In genomic region chr12:55926738-55927587, GRCh38 we compare ENCODE assay signal across 8 cellular contexts. TPM values are rescaled to one million over a fixed set of nuclear protein-coding genes. Genes with fewer than 3 reads are reported as not detected.
A peak's percentile ranks its signal among the peaks of the same experiment; 100 is the strongest.
DNase-seq lines count a peak whose midpoint lies in the region; ATAC-seq and TF ChIP-seq lines count a peak whose summit lies in the region.

No MANE protein-coding gene starts in this region.

- CTCF ChIA-PET in naive thymus-derived CD4-positive, alpha-beta T cell (lab: Charles Lee) = interaction anchor here (0.7 to 5.5 kb wide), 12 partner anchors 9 to 189 kb away, joined by 3 to 51 read pairs (median 5); partner anchors contain the start of genes DNAJC14, ORMDL2 and SARNP

- H3K79me2 ChIP-seq in Karpas-422 (ENCODE audit: low read length) = peaks cover 53% of the 10 kb centered on the region

- H3K27ac ChIP-seq in Karpas-422 (ENCODE audit: low read length) (peak overlapping the region; percentile 96), Peyer's patch (peak overlapping the region; percentile 95 to 98 (median 96))
- H3K27ac ChIP-seq in naive thymus-derived CD4-positive, alpha-beta T cell (ENCODE audit: low read depth, low read length) = peak overlapping the region; percentile 90

- H3K27me3 ChIP-seq in Karpas-422 (ENCODE audit: low read length) (no peaks in the 10 kb centered on the region), Peyer's patch (no peaks in the 10 kb centered on the region)
- H3K27me3 ChIP-seq in naive thymus-derived CD4-positive, alpha-beta T cell (ENCODE audit: control insufficient read depth in 2 of 2, insufficient read depth in 2 of 2, low read length in 2 of 2) = no peaks in the 10 kb centered on the region

- H3K27ac Mint-ChIP-seq in naive thymus-derived CD4-positive, alpha-beta T cell = peak overlapping the region; percentile 96 to 100 (median 97)
- peak overlapping the region; percentile 95 for H3K27ac Mint-ChIP-seq in stimulated activated memory B cell treated with anti-CD40 and anti-IgM and Interleukin-4, amounts not matched to agents 10 μg/mL and 1 μg/mL and 100 μg/mL, for 72 hours

- POLR2A ChIA-PET in naive thymus-derived CD4-positive, alpha-beta T cell (lab: Charles Lee) = interaction anchor here (0.6 to 22.1 kb wide), 23 partner anchors 11 to 1602 kb away, joined by 3 to 728 read pairs (median 5); partner anchors contain the start of genes BLOC1S1, CD63, COPZ1 and DNAJC14

- H3K36me3 ChIP-seq in Karpas-422 (ENCODE audit: insufficient read depth, low read length) = peaks cover 17% of the 10 kb centered on the region; the same call in 1 of the 2 replicates
- peaks cover 0 to 14% (median 0%) of the 10 kb centered on the region in 3 donors for H3K36me3 ChIP-seq in Peyer's patch
- peaks cover 0 to 22% (median 0%) of the 10 kb centered on the region in 3 experiments for H3K36me3 ChIP-seq in naive thymus-derived CD4-positive, alpha-beta T cell (ENCODE audit: control insufficient read depth in 2 of 3, insufficient read depth in 3 of 3, low read length in 3 of 3)

- peak overlapping the region; percentile 87 for H3K9ac ChIP-seq in Karpas-422 (ENCODE audit: low read length)

- H2AFZ ChIP-seq in Karpas-422 (ENCODE audit: low read length) = no peak overlapping the region

- H3K4me1 Mint-ChIP-seq in naive thymus-derived CD4-positive, alpha-beta T cell = peaks cover 33 to 61% (median 50%) of the 10 kb centered on the region in 7 donors
- H3K4me1 Mint-ChIP-seq in stimulated activated memory B cell treated with anti-CD40 and anti-IgM and Interleukin-4, amounts not matched to agents 10 μg/mL and 1 μg/mL and 100 μg/mL, for 72 hours = peaks cover 59% of the 10 kb centered on the region

- H3K4me1 ChIP-seq in Karpas-422 (ENCODE audit: low read length) = peaks cover 48% of the 10 kb centered on the region
- H3K4me1 ChIP-seq in Peyer's patch = peaks cover 0 to 38% (median 4%) of the 10 kb centered on the region in 4 donors
- peaks cover 25 to 28% of the 10 kb centered on the region in 2 donors for H3K4me1 ChIP-seq in naive thymus-derived CD4-positive, alpha-beta T cell (ENCODE audit: control insufficient read depth in 2 of 2, insufficient read depth in 2 of 2, low read length in 2 of 2)

- peak; percentile 41 for ATAC-seq in GM21737 (IDR thresholded peaks at IDR 0.05; ENCODE audit: unreplicated experiment)
- peak; percentile 65 for ATAC-seq in naive thymus-derived CD4-positive, alpha-beta T cell
- ATAC-seq in stimulated activated memory B cell treated with anti-CD40 and anti-IgM and Interleukin-4, amounts not matched to agents 10 μg/mL and 1 μg/mL and 100 μg/mL, for 72 hours = peak; percentile 75

- peak; percentile 43 to 82 (median 70) for TF ChIP-seq CTCF in Peyer's patch (IDR thresholded peaks at IDR 0.05)

- no peaks in the 10 kb centered on the region; the same call in 1 of the 2 replicates for H4K20me1 ChIP-seq in Karpas-422 (ENCODE audit: insufficient read depth, low read depth, low read length)

- DNase-seq in DMS79 treated with DMSO at 0.1 percent for 48 hours (lab: John Stamatoyannopoulos, UW) (peak; percentile 73), Karpas-422 (peak; percentile 97), Peyer's patch (peak; percentile 91 to 97 (median 96)), activated T-helper 1 cell treated with Interleukin-2 at 50 U/mL for 16 hours (ENCODE audit: low read depth) (peak; percentile 87), fibroblast of gingiva (ENCODE audit: low read depth) (peak; percentile 91)
- peak; percentile 70 to 91 (median 87) for DNase-seq in naive thymus-derived CD4-positive, alpha-beta T cell

- peaks cover 0 to 2% (median 0%) of the 10 kb centered on the region in 5 donors for H3K27me3 Mint-ChIP-seq in naive thymus-derived CD4-positive, alpha-beta T cell
- H3K27me3 Mint-ChIP-seq in stimulated activated memory B cell treated with anti-CD40 and anti-IgM and Interleukin-4, amounts not matched to agents 10 μg/mL and 1 μg/mL and 100 μg/mL, for 72 hours = no peaks in the 10 kb centered on the region

- H3K4me3 ChIP-seq in Karpas-422 (ENCODE audit: low read length) = peak overlapping the region; percentile 86
- H3K4me3 ChIP-seq in Peyer's patch = peak overlapping the region; percentile 64 to 91 (median 79)
- peak overlapping the region; percentile 99 for H3K4me3 ChIP-seq in naive thymus-derived CD4-positive, alpha-beta T cell (ENCODE audit: low read length)

- peak overlapping the region; percentile 88 for H3K4me2 ChIP-seq in Karpas-422 (ENCODE audit: low read depth, low read length, poor library complexity, severe bottlenecking)

- peaks cover 7 to 43% (median 18%) of the 10 kb centered on the region in 5 donors for H3K36me3 Mint-ChIP-seq in naive thymus-derived CD4-positive, alpha-beta T cell
- peaks cover 28% of the 10 kb centered on the region for H3K36me3 Mint-ChIP-seq in stimulated activated memory B cell treated with anti-CD40 and anti-IgM and Interleukin-4, amounts not matched to agents 10 μg/mL and 1 μg/mL and 100 μg/mL, for 72 hours

- H3K9me3 ChIP-seq in Karpas-422 (ENCODE audit: low read length) (no peaks in the 10 kb centered on the region), Peyer's patch (no peaks in the 10 kb centered on the region)
- no peaks in the 10 kb centered on the region for H3K9me3 ChIP-seq in naive thymus-derived CD4-positive, alpha-beta T cell (ENCODE audit: control insufficient read depth in 2 of 3, low read length in 3 of 3)

- peak overlapping the region; percentile 96 to 100 (median 98) for H3K4me3 Mint-ChIP-seq in naive thymus-derived CD4-positive, alpha-beta T cell
- peak overlapping the region; percentile 90 for H3K4me3 Mint-ChIP-seq in stimulated activated memory B cell treated with anti-CD40 and anti-IgM and Interleukin-4, amounts not matched to agents 10 μg/mL and 1 μg/mL and 100 μg/mL, for 72 hours

- intact Hi-C loops in naive thymus-derived CD4-positive, alpha-beta T cell (cut with micrococcal nuclease) = loop anchor here (1.0 to 5.0 kb wide), 19 partner anchors 12 to 1815 kb away; partner anchors contain the start of genes DNAJC14 (in 2 of the 2), ATP5F1B (in 1 of the 2), BLOC1S1 (in 1 of the 2) and IKZF4 (in 1 of the 2)

- no peaks in the 10 kb centered on the region for H3K9me2 ChIP-seq in Karpas-422 (replicated peaks; ENCODE audit: insufficient read depth, low read length)

- H3K9me3 Mint-ChIP-seq in naive thymus-derived CD4-positive, alpha-beta T cell = peaks cover 0 to 11% (median 0%) of the 10 kb centered on the region in 11 donors
- H3K9me3 Mint-ChIP-seq in stimulated activated memory B cell treated with anti-CD40 and anti-IgM and Interleukin-4, amounts not matched to agents 10 μg/mL and 1 μg/mL and 100 μg/mL, for 72 hours = no peaks in the 10 kb centered on the region

- TF ChIP-seq POLR2A in Peyer's patch (IDR thresholded peaks at IDR 0.05) = peak in 1 of 2 donors; percentile 56

RNA-seq across cellular contexts. Expression of gene PYM1, which starts 0.7 kb away (rescaled TPM):
- total RNA-seq in Karpas-422 (2014; rRNA removed; shearing (Covaris generic); ENCODE audit: low replicate concordance) = 58.9 and 63.8 TPM in 2 replicates
- total RNA-seq in Peyer's patch = 10 to 100 TPM; 49.1 to 63.7 (median 52.4) TPM
- total RNA-seq in naive thymus-derived CD4-positive, alpha-beta T cell = 10 to 100 TPM; 18.5 to 46.9 (median 35.0) TPM
- 10 to 100 TPM; 62.1 to 70.7 TPM for polyA plus RNA-seq in naive thymus-derived CD4-positive, alpha-beta T cell

RNA-seq across cellular contexts. Expression of gene DGKA, which starts 4.0 kb away (rescaled TPM):
- total RNA-seq in Karpas-422 (2014; rRNA removed; shearing (Covaris generic); ENCODE audit: low replicate concordance) = 70.4 and 88.5 TPM in 2 replicates
- total RNA-seq in Peyer's patch = 100 to 1,000 TPM; 181 to 447 (median 331) TPM
- total RNA-seq in naive thymus-derived CD4-positive, alpha-beta T cell = 1,000 to 10,000 TPM in 3 of 5 experiments, 100 to 1,000 TPM in 2; 705 to 1,507 (median 1,164) TPM
- 100 to 1,000 TPM; 259 to 557 TPM for polyA plus RNA-seq in naive thymus-derived CD4-positive, alpha-beta T cell

RNA-seq across cellular contexts. Expression of gene PMEL, which starts 38.9 kb away (rescaled TPM):
- 8.8 and 9.7 TPM in 2 replicates for total RNA-seq in Karpas-422 (2014; rRNA removed; shearing (Covaris generic); ENCODE audit: low replicate concordance)
- total RNA-seq in Peyer's patch = 1 to 10 TPM; 2.5 to 10.0 (median 3.0) TPM
- not detected for total RNA-seq in naive thymus-derived CD4-positive, alpha-beta T cell
- under 1 TPM; 0.09 to 0.57 TPM for polyA plus RNA-seq in naive thymus-derived CD4-positive, alpha-beta T cell

RNA-seq across cellular contexts. Expression of gene CDK2, which starts 39.7 kb away (rescaled TPM):
- total RNA-seq in Karpas-422 (2014; rRNA removed; shearing (Covaris generic); ENCODE audit: low replicate concordance) = 35.3 and 49.9 TPM in 2 replicates
- total RNA-seq in Peyer's patch = 10 to 100 TPM in 3 of 4 donors, 1 to 10 TPM in 1; 7.7 to 55.3 (median 13.4) TPM
- 10 to 100 TPM; 19.0 to 77.2 (median 24.1) TPM for total RNA-seq in naive thymus-derived CD4-positive, alpha-beta T cell
- 1 to 10 TPM; 7.0 to 9.6 TPM for polyA plus RNA-seq in naive thymus-derived CD4-positive, alpha-beta T cell

RNA-seq across cellular contexts. Expression of gene RAB5B, which starts 46.9 kb away (rescaled TPM):
- 43.8 and 62.4 TPM in 2 replicates for total RNA-seq in Karpas-422 (2014; rRNA removed; shearing (Covaris generic); ENCODE audit: low replicate concordance)
- 10 to 100 TPM; 70.7 to 96.6 (median 84.2) TPM for total RNA-seq in Peyer's patch
- total RNA-seq in naive thymus-derived CD4-positive, alpha-beta T cell = 100 to 1,000 TPM in 1 of 5 experiments, 10 to 100 TPM in 4; 45.2 to 109 (median 62.7) TPM
- 10 to 100 TPM; 69.6 to 86.7 TPM for polyA plus RNA-seq in naive thymus-derived CD4-positive, alpha-beta T cell

Comparison
In these comparisons a context has a peak if more than half of its experiments do, and no peak if none do; other contexts are left out.
1. Peak in every context shown above with its lines: DNase-seq, ATAC-seq, H3K4me3 ChIP-seq and H3K27ac ChIP-seq.